ENCODE assay signal across 9 cellular contexts in genomic region chr1:98044766-98045165, GRCh38.
A peak's percentile ranks its signal among the peaks of the same experiment; 100 is the strongest.
DNase-seq lines count a peak whose midpoint lies in the region; TF ChIP-seq lines count a peak whose summit lies in the region.
"Had no signal": no experiment of that assay in that cellular context is flagged by ENCODE, and none has a peak within 500 bp of the region (broad histone marks: within the 10 kb centered on the region; RNA-seq: fewer than 3 reads in every experiment).

No MANE protein-coding gene starts in this region.

- CTCF ChIA-PET in activated CD4-positive, alpha-beta T cell treated with anti-CD3 and anti-CD28 coated beads, Interleukin-2, amount 10 ng/mL, durations not matched to agents 7 days and 5 days (lab: Charles Lee) = no interaction called here

- peak overlapping the region; percentile 96 for H3K4me2 ChIP-seq in smooth muscle cell

- H3K4me3 ChIP-seq in smooth muscle cell (peak overlapping the region; percentile 64), spleen (peak overlapping the region in 4 of 8 donors; percentile 44 to 67 (median 45)), lower leg skin (ENCODE audit: low read depth, poor library complexity, severe bottlenecking) (no peak overlapping the region)

- H3K27ac Mint-ChIP-seq in activated CD4-positive, alpha-beta T cell treated with anti-CD3 and anti-CD28 coated beads, Interleukin-2, amount 10 ng/mL, durations not matched to agents 7 days and 5 days = no peak overlapping the region
- H3K27ac Mint-ChIP-seq in glutamatergic neuron (ENCODE audit: unreplicated experiment) = peak overlapping the region; percentile 25

- H3K27me3 ChIP-seq in smooth muscle cell (ENCODE audit: low read depth) (peaks cover 87% of the 10 kb centered on the region), spleen (replicated peaks in 1 of 7) (peaks cover 23 to 91% (median 65%) of the 10 kb centered on the region in 7 donors)

- 35% methylated on average over 16 of the region's 16 CpGs for WGBS in smooth muscle cell (ENCODE audit: low lambda C conversion rate)
- WGBS in spleen, 5 donors = 7 to 17% (median 12%) methylated on average over 16 of the region's 16 CpGs
- WGBS in lower leg skin, 2 donors = 14% methylated on average over 16 of the region's 16 CpGs

- no peaks in the 10 kb centered on the region for H3K9me3 Mint-ChIP-seq in activated CD4-positive, alpha-beta T cell treated with anti-CD3 and anti-CD28 coated beads, Interleukin-2, amount 10 ng/mL, durations not matched to agents 7 days and 5 days
- H3K9me3 Mint-ChIP-seq in glutamatergic neuron (ENCODE audit: unreplicated experiment) = peaks cover 40% of the 10 kb centered on the region

- peak overlapping the region; percentile 79 for H2AFZ ChIP-seq in smooth muscle cell (ENCODE audit: low read depth)

- H3K4me3 Mint-ChIP-seq in activated CD4-positive, alpha-beta T cell treated with anti-CD3 and anti-CD28 coated beads, Interleukin-2, amount 10 ng/mL, durations not matched to agents 7 days and 5 days = peak overlapping the region; percentile 68
- H3K4me3 Mint-ChIP-seq in glutamatergic neuron (ENCODE audit: unreplicated experiment) = peak overlapping the region; percentile 89

- POLR2A ChIA-PET in activated CD4-positive, alpha-beta T cell treated with anti-CD3 and anti-CD28 coated beads, Interleukin-2, amount 10 ng/mL, durations not matched to agents 7 days and 5 days (lab: Charles Lee) = no interaction called here

- H3F3A ChIP-seq in smooth muscle cell (ENCODE audit: low read depth) = no peaks in the 10 kb centered on the region

- peaks cover 6% of the 10 kb centered on the region for H3K4me1 ChIP-seq in smooth muscle cell (ENCODE audit: low read depth)
- peaks cover 3 to 37% (median 22%) of the 10 kb centered on the region in 6 donors for H3K4me1 ChIP-seq in spleen

- H3K27ac ChIP-seq in smooth muscle cell (ENCODE audit: low read depth) (no peak overlapping the region), spleen (no peak overlapping the region)
- H3K27ac ChIP-seq: HL-60 had no signal

- no peaks in the 10 kb centered on the region for H3K36me3 ChIP-seq in smooth muscle cell (ENCODE audit: low read depth)
- H3K36me3 ChIP-seq in spleen = no peaks in the 10 kb centered on the region

- peaks cover 68% of the 10 kb centered on the region for H3K27me3 Mint-ChIP-seq in activated CD4-positive, alpha-beta T cell treated with anti-CD3 and anti-CD28 coated beads, Interleukin-2, amount 10 ng/mL, durations not matched to agents 7 days and 5 days
- peaks cover 21% of the 10 kb centered on the region for H3K27me3 Mint-ChIP-seq in glutamatergic neuron (ENCODE audit: unreplicated experiment)

- TF ChIP-seq CTCF in glutamatergic neuron (IDR thresholded peaks at IDR 0.05; ENCODE audit: partially characterized antibody, unreplicated experiment) = no peak
- no peak for TF ChIP-seq CTCF in smooth muscle cell (IDR thresholded peaks at IDR 0.05; ENCODE audit: borderline replicate concordance, insufficient read depth, poor library complexity, severe bottlenecking)
- no peak for TF ChIP-seq CTCF in spleen (IDR thresholded peaks at IDR 0.05 in 8 of 11, conservative IDR thresholded peaks at IDR 0.05 in 3 of 11)
- no peak for TF ChIP-seq CTCF in lower leg skin (IDR thresholded peaks at IDR 0.05)

- peaks cover 1% of the 10 kb centered on the region for H3K36me3 Mint-ChIP-seq in activated CD4-positive, alpha-beta T cell treated with anti-CD3 and anti-CD28 coated beads, Interleukin-2, amount 10 ng/mL, durations not matched to agents 7 days and 5 days (ENCODE audit: low read depth)
- H3K36me3 Mint-ChIP-seq in glutamatergic neuron (ENCODE audit: unreplicated experiment) = peaks cover 26% of the 10 kb centered on the region

- intact Hi-C loops in spleen (cut with DNase I; ENCODE audit: low total_unique reads) = no loop called here
- intact Hi-C loops in lower leg skin (cut with DNase I; ENCODE audit: low total_unique reads) = loop anchor here (10.0 kb wide), 1 partner anchor 1070 kb away; no protein-coding TSS in a partner anchor

- H3K4me1 Mint-ChIP-seq in activated CD4-positive, alpha-beta T cell treated with anti-CD3 and anti-CD28 coated beads, Interleukin-2, amount 10 ng/mL, durations not matched to agents 7 days and 5 days = peaks cover 35% of the 10 kb centered on the region
- peaks cover 14% of the 10 kb centered on the region for H3K4me1 Mint-ChIP-seq in glutamatergic neuron (ENCODE audit: low read depth, unreplicated experiment)

- H3K79me2 ChIP-seq in smooth muscle cell (ENCODE audit: low read depth) = no peaks in the 10 kb centered on the region

- H3K9me3 ChIP-seq in smooth muscle cell (replicated peaks; ENCODE audit: low read depth) = no peaks in the 10 kb centered on the region
- no peaks in the 10 kb centered on the region for H3K9me3 ChIP-seq in spleen

- no peaks in the 10 kb centered on the region for H4K20me1 ChIP-seq in smooth muscle cell (ENCODE audit: low read depth)

- DNase-seq in activated CD4-positive, alpha-beta T cell treated with anti-CD3 and anti-CD28 coated beads, Interleukin-2, amount 10 ng/mL, durations not matched to agents 7 days and 5 days = no peak
- no peak for DNase-seq in activated CD4-positive, alpha-beta T cell treated with anti-CD3 and anti-CD28 coated beads for 4 hours
- DNase-seq in activated CD8-positive, alpha-beta memory T cell treated with anti-CD3 and anti-CD28 coated beads, Interleukin-2, amount 50 U/mL, for 48 hours = peak; percentile 47
- DNase-seq in glutamatergic neuron = no peak
- no peak for DNase-seq in smooth muscle cell (lab: John Stamatoyannopoulos, UW; ENCODE audit: unreplicated experiment)
- DNase-seq in spleen = no peak
- no peak for DNase-seq in foreskin melanocyte
- DNase-seq in lower leg skin (ENCODE audit: low spot score in 2 of 2) = no peak

- no peak for TF ChIP-seq POLR2A in spleen (IDR thresholded peaks at IDR 0.05)
- TF ChIP-seq POLR2A in lower leg skin (IDR thresholded peaks at IDR 0.05) = no peak

- H3K9ac ChIP-seq in smooth muscle cell (ENCODE audit: low read depth) = no peak overlapping the region
